9 cellular contexts compared by ENCODE assay signal in the genomic region with DNA sequence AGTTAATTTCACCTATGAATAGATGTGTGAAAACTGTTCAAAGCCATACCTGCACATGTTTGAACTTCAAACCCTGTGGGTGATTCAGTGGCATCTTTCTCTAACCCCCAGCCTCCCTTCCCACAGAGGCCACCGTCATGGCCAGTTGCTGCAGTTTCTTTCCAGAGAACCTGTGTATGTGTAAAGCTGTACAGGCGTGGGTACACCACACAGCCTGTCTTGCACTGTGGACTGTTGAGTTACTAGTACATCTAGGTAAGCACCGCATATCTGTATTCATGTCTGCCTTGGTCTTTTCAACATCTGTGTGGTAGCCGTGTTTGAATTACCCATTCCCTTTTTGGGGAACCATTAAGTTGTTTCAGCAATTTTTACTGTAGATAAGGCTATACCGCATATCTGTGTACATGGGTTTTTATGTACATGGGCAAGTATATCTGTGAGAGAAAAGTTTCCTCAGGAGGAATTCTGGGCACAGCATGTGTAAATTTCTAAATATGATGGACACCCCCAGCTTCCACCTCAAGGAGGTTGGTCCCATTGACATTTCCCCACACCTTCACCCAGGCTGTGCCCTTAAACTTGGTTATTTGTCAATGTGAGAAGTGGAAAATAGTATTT. TPM values are rescaled to one million over a fixed set of nuclear protein-coding genes. Genes with fewer than 3 reads are reported as not detected.
DNase-seq lines count a peak whose midpoint lies in the region; ATAC-seq, FAIRE-seq and TF ChIP-seq lines count a peak whose summit lies in the region.
"Had no signal": no experiment of that assay in that cellular context is flagged by ENCODE, and none has a peak within 500 bp of the region (broad histone marks: within the 10 kb centered on the region; RNA-seq: fewer than 3 reads in every experiment).

No MANE protein-coding gene starts in this region.

- no peak for TF ChIP-seq CTCF in Calu3 (IDR thresholded peaks at IDR 0.05; ENCODE audit: unreplicated experiment)

- intact Hi-C loops in Calu3 (cut with micrococcal nuclease; ENCODE audit: unreplicated experiment), result no loop called here

- H3K27ac Mint-ChIP-seq in Calu3 (ENCODE audit: unreplicated experiment) (peak overlapping the region; percentile 80), T-helper 17 cell (peak overlapping the region; percentile 83)

- CTCF ChIA-PET in Calu3 (lab: Charles Lee), result interaction anchor here (0.5 to 0.7 kb wide), 2 partner anchors 32 to 45 kb away, joined by 3 to 4 read pairs; no protein-coding TSS in a partner anchor

- no peak for DNase-seq in Calu3
- no peak for DNase-seq in T-helper 17 cell
- peak; percentile 52 for DNase-seq in fibroblast of peridontal ligament (ENCODE audit: extremely low read depth)
- DNase-seq in renal cortical epithelial cell (ENCODE audit: low read depth), result peak; percentile 41
- no peak for DNase-seq in NCI-H2081 treated with DMSO at 0.1 percent for 48 hours (lab: John Stamatoyannopoulos, UW)
- DNase-seq in GM19239 (ENCODE audit: insufficient read length, low spot score), result no peak
- DNase-seq: NCI-H446 treated with DMSO at 0.1 percent for 48 hours had no signal

- H3K4me1 Mint-ChIP-seq in Calu3 (ENCODE audit: low read depth, unreplicated experiment) (peaks cover 78% of the 10 kb centered on the region), T-helper 17 cell (peaks cover 60% of the 10 kb centered on the region)

- no peak for FAIRE-seq in GM19239 (lab: Jason Lieb, UNC)

- H3K36me3 Mint-ChIP-seq in Calu3 (ENCODE audit: insufficient read depth, unreplicated experiment), result peaks cover 97% of the 10 kb centered on the region
- peaks cover 5% of the 10 kb centered on the region for H3K36me3 Mint-ChIP-seq in T-helper 17 cell (ENCODE audit: low read depth)

- ATAC-seq in T-helper 17 cell, result no peak
- ATAC-seq in HG02870 (IDR thresholded peaks at IDR 0.05; ENCODE audit: unreplicated experiment), result no peak
- ATAC-seq in HG03039 (IDR thresholded peaks at IDR 0.05; ENCODE audit: unreplicated experiment), result no peak

- H3K9me3 Mint-ChIP-seq in Calu3 (ENCODE audit: low read depth, unreplicated experiment), result no peaks in the 10 kb centered on the region

- H3K9me3 ChIP-seq in T-helper 17 cell (ENCODE audit: control insufficient read depth, low read length, poor library complexity, severe bottlenecking), result no peaks in the 10 kb centered on the region

- BruUV-seq in Calu3 (replicated peaks; lab: Mats Ljungman, UMichigan), result no TSS peak

- H3K4me3 Mint-ChIP-seq in Calu3 (ENCODE audit: low read depth, unreplicated experiment) (peak overlapping the region; percentile 50), T-helper 17 cell (no peak overlapping the region)

- no peaks in the 10 kb centered on the region for H3K27me3 Mint-ChIP-seq in Calu3 (ENCODE audit: unreplicated experiment)
- H3K27me3 Mint-ChIP-seq in T-helper 17 cell, result no peaks in the 10 kb centered on the region

RNA-seq across cellular contexts. Expression of a gene that starts 13.9 kb away (rescaled TPM):
- total RNA-seq in Calu3 (2022) (605 and 821 TPM in 2 replicates), T-helper 17 cell (100 to 1,000 TPM; 554 to 555 TPM), renal cortical epithelial cell (17.4 and 141 TPM in 2 replicates)

RNA-seq across cellular contexts. Expression of a gene that starts 50.1 kb away (rescaled TPM):
- total RNA-seq in Calu3 (2022) (40.2 and 51.9 TPM in 2 replicates), T-helper 17 cell (10 to 100 TPM; 29.2 to 37.5 TPM), renal cortical epithelial cell (67.5 and 89.6 TPM in 2 replicates)

RNA-seq across cellular contexts. Expression of a gene that starts 54.1 kb away (rescaled TPM):
- total RNA-seq in Calu3 (2022), result 2.9 and 4.0 TPM in 2 replicates
- total RNA-seq in T-helper 17 cell, result 10 to 100 TPM; 57.7 to 61.6 TPM
- total RNA-seq in renal cortical epithelial cell, result 0.52 and 0.65 TPM in 2 replicates

Comparison
In these comparisons a context has a peak if more than half of its experiments do, and no peak if none do; other contexts are left out.
1. DNase-seq: peak in fibroblast of peridontal ligament (single experiment) and renal cortical epithelial cell (single experiment); none in Calu3 (single experiment), T-helper 17 cell (0 of 3), NCI-H2081 treated with DMSO at 0.1 percent for 48 hours (single experiment) and GM19239 (single experiment).
2. RNA of a gene that starts 54.1 kb away (total RNA-seq): 57.7 to 61.6 TPM in T-helper 17 cell; 2.9 to 4.0 TPM in Calu3 and 0.52 to 0.65 TPM in renal cortical epithelial cell; every median in the first group is over 10 times any median in the second.